In the genomic region with DNA sequence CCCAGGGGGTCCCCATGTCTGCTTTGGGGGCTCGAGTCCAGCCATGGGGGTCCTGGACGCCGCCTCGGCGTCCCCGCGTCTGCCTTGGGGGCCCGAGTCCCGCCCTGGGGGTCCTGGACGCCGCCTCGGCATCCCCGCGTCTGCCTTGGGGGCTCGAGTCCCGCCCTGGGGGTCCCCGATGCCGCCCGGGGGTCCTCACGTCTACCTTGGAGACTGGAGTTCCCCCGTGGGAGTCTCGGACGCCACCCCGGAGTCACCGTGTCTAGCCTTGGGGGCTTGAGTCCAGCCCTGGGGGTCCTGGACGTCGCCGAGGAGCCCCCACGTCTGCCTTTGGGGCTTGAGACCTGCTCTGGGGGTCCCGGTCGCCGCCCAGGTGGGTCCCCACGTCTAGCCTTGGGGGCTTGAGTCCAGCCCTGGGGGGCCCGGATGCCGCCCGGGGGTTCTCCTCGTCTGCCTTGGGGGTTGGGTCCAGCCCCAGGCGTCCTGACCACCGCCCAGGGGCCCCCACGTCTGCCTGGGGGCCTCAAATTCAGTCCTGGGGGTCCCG, we compare ENCODE assay signal across 1 cellular context.
TF ChIP-seq lines count a peak whose summit lies in the region.

No MANE protein-coding gene starts in this region.

TF ChIP-seq in IMR-90, 13 proteins besides CTCF, POLR2A, EP300 and RAD21:
- TF ChIP-seq MXI1 (IDR thresholded peaks at IDR 0.05; ENCODE audit: borderline replicate concordance, low read depth, low read length) (no peak), MAZ (IDR thresholded peaks at IDR 0.05; ENCODE audit: borderline replicate concordance, low read depth, low read length) (no peak), CHD1 (IDR thresholded peaks at IDR 0.05; ENCODE audit: low read depth, low read length) (no peak), BHLHE40 (IDR thresholded peaks at IDR 0.05; ENCODE audit: low read depth, low read length) (no peak), MAFK (IDR thresholded peaks at IDR 0.05; ENCODE audit: low read depth, low read length) (no peak), NFE2L2 (IDR thresholded peaks at IDR 0.05; ENCODE audit: low read depth, low read length) (no peak), RCOR1 (IDR thresholded peaks at IDR 0.05; ENCODE audit: insufficient replicate concordance, low read length) (no peak), CEBPB (IDR thresholded peaks at IDR 0.05; ENCODE audit: low read depth, low read length) (no peak)
- TF ChIP-seq, protein P1, sequence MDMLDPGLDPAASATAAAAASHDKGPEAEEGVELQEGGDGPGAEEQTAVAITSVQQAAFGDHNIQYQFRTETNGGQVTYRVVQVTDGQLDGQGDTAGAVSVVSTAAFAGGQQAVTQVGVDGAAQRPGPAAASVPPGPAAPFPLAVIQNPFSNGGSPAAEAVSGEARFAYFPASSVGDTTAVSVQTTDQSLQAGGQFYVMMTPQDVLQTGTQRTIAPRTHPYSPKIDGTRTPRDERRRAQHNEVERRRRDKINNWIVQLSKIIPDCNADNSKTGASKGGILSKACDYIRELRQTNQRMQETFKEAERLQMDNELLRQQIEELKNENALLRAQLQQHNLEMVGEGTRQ (IDR thresholded peaks at IDR 0.05; ENCODE audit: low read depth, low read length), result no peak
